15 cellular contexts compared by ENCODE assay signal in genomic region chr17:73718912-73719311, GRCh38.
DNase-seq lines count a peak whose midpoint lies in the region; ATAC-seq and TF ChIP-seq lines count a peak whose summit lies in the region.
"Had no signal": no experiment of that assay in that cellular context is flagged by ENCODE, and none has a peak within 500 bp of the region (broad histone marks: within the 10 kb centered on the region; RNA-seq: fewer than 3 reads in every experiment).

No MANE protein-coding gene starts in this region.

- intact Hi-C loops in right lobe of liver (cut with DNase I): loop anchor here (10.0 kb wide), 1 partner anchor 284 kb away; no protein-coding TSS in a partner anchor

- H3K36me3 Mint-ChIP-seq in activated naive CD4-positive, alpha-beta T cell treated with anti-CD3 and anti-CD28 coated beads, Interleukin-2, amount 10 ng/mL, durations not matched to agents 7 days and 5 days: peaks cover 10% of the 10 kb centered on the region
- peaks cover 0 to 5% of the 10 kb centered on the region in 2 donors for H3K36me3 Mint-ChIP-seq in activated naive CD4-positive, alpha-beta T cell treated with anti-CD3 and anti-CD28 coated beads, Interleukin-2, amount 50 U/mL, for 72 hours
- H3K36me3 Mint-ChIP-seq in T-helper 17 cell (ENCODE audit: low read depth) (no peaks in the 10 kb centered on the region), type B pancreatic cell (no peaks in the 10 kb centered on the region)

- no peak overlapping the region for H3K27ac ChIP-seq in right lobe of liver
- H3K27ac ChIP-seq: ascending aorta, esophagus muscularis mucosa, SK-N-MC had no signal

- H3K4me1 Mint-ChIP-seq in activated naive CD4-positive, alpha-beta T cell treated with anti-CD3 and anti-CD28 coated beads, Interleukin-2, amount 10 ng/mL, durations not matched to agents 7 days and 5 days: peaks cover 58% of the 10 kb centered on the region
- H3K4me1 Mint-ChIP-seq in T-helper 17 cell: peaks cover 39% of the 10 kb centered on the region
- H3K4me1 Mint-ChIP-seq in type B pancreatic cell (ENCODE audit: unreplicated experiment): peaks cover 34% of the 10 kb centered on the region

- CTCF ChIA-PET in activated naive CD4-positive, alpha-beta T cell treated with anti-CD3 and anti-CD28 coated beads, Interleukin-2, amount 10 ng/mL, durations not matched to agents 7 days and 5 days (lab: Charles Lee): interaction anchor here (1.6 to 2.1 kb wide), 2 partner anchors 69 to 289 kb away, joined by 3 to 5 read pairs; no protein-coding TSS in a partner anchor

- H3K36me3 ChIP-seq in right lobe of liver: no peaks in the 10 kb centered on the region
- H3K36me3 ChIP-seq: ascending aorta, esophagus muscularis mucosa had no signal

- H3K9me3 ChIP-seq in T-helper 17 cell (ENCODE audit: control insufficient read depth, low read length, poor library complexity, severe bottlenecking) (no peaks in the 10 kb centered on the region), right lobe of liver (no peaks in the 10 kb centered on the region)
- H3K9me3 ChIP-seq: ascending aorta, esophagus muscularis mucosa had no signal

- no peak overlapping the region for H3K4me3 ChIP-seq in right lobe of liver
- H3K4me3 ChIP-seq: ascending aorta, esophagus muscularis mucosa, SK-N-MC had no signal

- TF ChIP-seq CTCF in right lobe of liver (IDR thresholded peaks at IDR 0.05) (no peak), type B pancreatic cell (conservative IDR thresholded peaks at IDR 0.05) (no peak)

- H3K27me3 Mint-ChIP-seq in activated naive CD4-positive, alpha-beta T cell treated with anti-CD3 and anti-CD28 coated beads, Interleukin-2, amount 10 ng/mL, durations not matched to agents 7 days and 5 days: peaks cover 28% of the 10 kb centered on the region
- H3K27me3 Mint-ChIP-seq in T-helper 17 cell (no peaks in the 10 kb centered on the region), type B pancreatic cell (peaks cover 23% of the 10 kb centered on the region)

- peaks cover 0 to 9% (median 0%) of the 10 kb centered on the region in 4 donors for H3K4me1 ChIP-seq in right lobe of liver
- H3K4me1 ChIP-seq: ascending aorta had no signal

- no peaks in the 10 kb centered on the region for H3K27me3 ChIP-seq in right lobe of liver
- H3K27me3 ChIP-seq: ascending aorta had no signal

- peak overlapping the region; percentile 38 for H3K27ac Mint-ChIP-seq in activated naive CD4-positive, alpha-beta T cell treated with anti-CD3 and anti-CD28 coated beads, Interleukin-2, amount 10 ng/mL, durations not matched to agents 7 days and 5 days
- peak overlapping the region in 1 of 2 donors; percentile 4 for H3K27ac Mint-ChIP-seq in activated naive CD4-positive, alpha-beta T cell treated with anti-CD3 and anti-CD28 coated beads, Interleukin-2, amount 50 U/mL, for 72 hours
- H3K27ac Mint-ChIP-seq in T-helper 17 cell (peak overlapping the region; percentile 83), type B pancreatic cell (no peak overlapping the region)
- H3K27ac Mint-ChIP-seq: activated T-helper 1 cell treated with anti-CD3 and anti-CD28 coated beads, Interleukin-12 subunit alpha, Interleukin-12 subunit beta, Interleukin-2, Interleukin-4 antibody, amounts not matched to agents 30 ng/mL and 10 ng/mL and 1 ng/mL, durations not matched to agents 14 hours and 24 hours and 36 hours; dendritic cell treated with granulocyte-macrophage colony-stimulating factor and Interleukin-4, amounts not matched to agents 40 ng/mL and 50 ng/mL, for 4 days had no signal

- peaks cover 2% of the 10 kb centered on the region for H3K9me3 Mint-ChIP-seq in activated naive CD4-positive, alpha-beta T cell treated with anti-CD3 and anti-CD28 coated beads, Interleukin-2, amount 10 ng/mL, durations not matched to agents 7 days and 5 days
- peaks cover 0 to 4% of the 10 kb centered on the region in 2 donors for H3K9me3 Mint-ChIP-seq in activated naive CD4-positive, alpha-beta T cell treated with anti-CD3 and anti-CD28 coated beads, Interleukin-2, amount 50 U/mL, for 72 hours
- no peaks in the 10 kb centered on the region for H3K9me3 Mint-ChIP-seq in type B pancreatic cell
- H3K9me3 Mint-ChIP-seq: activated T-helper 1 cell treated with anti-CD3 and anti-CD28 coated beads, Interleukin-12 subunit alpha, Interleukin-12 subunit beta, Interleukin-2, Interleukin-4 antibody, amounts not matched to agents 30 ng/mL and 10 ng/mL and 1 ng/mL, durations not matched to agents 14 hours and 24 hours and 36 hours; dendritic cell treated with granulocyte-macrophage colony-stimulating factor and Interleukin-4, amounts not matched to agents 40 ng/mL and 50 ng/mL, for 4 days had no signal

- ATAC-seq in activated naive CD4-positive, alpha-beta T cell treated with anti-CD3 and anti-CD28 coated beads, Interleukin-2, amount 50 U/mL, for 72 hours: no peak
- ATAC-seq in T-helper 17 cell (no peak), right lobe of liver (peak; percentile 63 to 84 (median 78))
- ATAC-seq: PC-3; stimulated activated naive CD8-positive, alpha-beta T cell treated with anti-CD3 and anti-CD28 coated beads, Interleukin-15, Interleukin-2, amounts not matched to agents 100 U/mL and 50 U/mL, for 24 hours had no signal

- 22% methylated on average over 9 of the region's 9 CpGs for WGBS in right lobe of liver (ENCODE audit: insufficient coverage, low coverage, low lambda C conversion rate, missing lambda C conversion rate)

- H3K4me3 Mint-ChIP-seq in activated naive CD4-positive, alpha-beta T cell treated with anti-CD3 and anti-CD28 coated beads, Interleukin-2, amount 10 ng/mL, durations not matched to agents 7 days and 5 days: no peak overlapping the region
- H3K4me3 Mint-ChIP-seq in T-helper 17 cell (no peak overlapping the region), type B pancreatic cell (peak overlapping the region; percentile 24)
- H3K4me3 Mint-ChIP-seq: activated T-helper 1 cell treated with anti-CD3 and anti-CD28 coated beads, Interleukin-12 subunit alpha, Interleukin-12 subunit beta, Interleukin-2, Interleukin-4 antibody, amounts not matched to agents 30 ng/mL and 10 ng/mL and 1 ng/mL, durations not matched to agents 14 hours and 24 hours and 36 hours; dendritic cell treated with granulocyte-macrophage colony-stimulating factor and Interleukin-4, amounts not matched to agents 40 ng/mL and 50 ng/mL, for 4 days had no signal

- TF ChIP-seq POLR2A in right lobe of liver (IDR thresholded peaks at IDR 0.05): no peak

- no peak for DNase-seq in activated naive CD4-positive, alpha-beta T cell treated with anti-CD3 and anti-CD28 coated beads, Interleukin-2, amount 10 ng/mL, durations not matched to agents 7 days and 5 days
- DNase-seq in activated naive CD4-positive, alpha-beta T cell treated with anti-CD3 and anti-CD28 coated beads, Interleukin-2, amount 50 U/mL, for 72 hours (ENCODE audit: low spot score in 2 of 2): no peak
- DNase-seq in T-helper 17 cell (no peak), right lobe of liver (peak in 1 of 3 donors; percentile 55), type B pancreatic cell (ENCODE audit: extremely low spot score, unreplicated experiment) (no peak), cerebellar cortex (ENCODE audit: low spot score) (no peak), UCSD-AML1 (lab: John Stamatoyannopoulos, UW; ENCODE audit: unreplicated experiment) (no peak), OCI-M1 (lab: John Stamatoyannopoulos, UW) (no peak)
- DNase-seq: PC-3; stimulated activated naive CD8-positive, alpha-beta T cell treated with anti-CD3 and anti-CD28 coated beads, Interleukin-15, Interleukin-2, amounts not matched to agents 100 U/mL and 50 U/mL, for 24 hours had no signal

Comparison
In these comparisons a context has a peak if more than half of its experiments do, and no peak if none do; other contexts are left out.
1. ATAC-seq: peak in right lobe of liver (4 of 4); none in activated naive CD4-positive, alpha-beta T cell treated with anti-CD3 and anti-CD28 coated beads, Interleukin-2, amount 50 U/mL, for 72 hours (0 of 2) and T-helper 17 cell (single experiment).